8 cellular contexts compared by ENCODE assay signal in the genomic region with DNA sequence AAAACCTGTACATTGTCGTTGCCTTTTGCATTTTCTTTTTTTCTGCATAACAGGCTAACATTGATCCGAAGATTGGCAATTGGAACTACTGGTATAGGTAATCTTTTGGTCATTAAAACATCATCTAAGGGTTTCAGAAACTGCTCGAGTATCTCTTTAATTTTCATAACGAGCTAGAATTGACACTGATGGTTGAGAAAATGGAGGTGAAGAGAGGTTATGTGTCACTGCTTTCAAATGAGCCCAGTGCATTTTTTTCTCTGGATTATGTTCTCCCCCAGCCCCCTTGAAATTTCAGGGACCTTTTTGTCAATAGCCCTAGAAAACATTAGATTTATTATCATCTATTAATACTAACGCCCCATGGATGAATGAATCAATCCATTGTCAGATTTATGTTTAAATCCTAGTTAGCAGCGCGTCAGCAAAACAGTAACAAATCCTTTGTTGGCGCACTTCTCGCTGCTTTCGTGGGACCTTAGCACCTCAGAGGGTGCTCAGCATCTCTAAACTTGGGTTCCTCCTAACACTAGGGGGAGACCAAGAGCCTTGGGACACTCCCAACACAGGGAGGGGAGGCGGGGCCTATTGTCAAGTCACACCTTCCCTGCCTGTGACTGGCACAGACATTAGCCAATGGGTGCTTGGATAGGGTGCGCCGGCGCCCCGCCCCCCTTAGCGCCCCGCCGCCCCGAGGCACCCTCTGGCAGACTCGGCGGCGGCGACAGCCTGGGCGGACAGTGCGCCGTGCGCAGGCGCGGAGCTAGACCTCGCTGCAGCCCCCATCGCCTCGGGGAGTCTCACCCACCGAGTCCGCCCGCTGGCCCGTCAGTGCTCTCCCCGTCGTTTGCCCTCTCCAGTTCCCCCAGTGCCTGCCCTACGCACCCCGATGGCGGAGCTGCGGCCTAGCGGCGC. TPM values are rescaled to one million over a fixed set of nuclear protein-coding genes. Genes with fewer than 3 reads are reported as not detected.
DNase-seq lines count a peak whose midpoint lies in the region; ATAC-seq and TF ChIP-seq lines count a peak whose summit lies in the region.

A gene (plus strand): TSS at position 709 of the 915 bp plus-strand sequence. CDS start 181 bp downstream, at position 890.

- H3K9me3 Mint-ChIP-seq in CD14-positive monocyte: no peaks in the 10 kb centered on the region
- no peaks in the 10 kb centered on the region for H3K9me3 Mint-ChIP-seq in activated CD4-positive, alpha-beta T cell treated with anti-CD3 and anti-CD28 coated beads, Interleukin-2, amount 10 ng/mL, durations not matched to agents 24 days and 14 days
- no peaks in the 10 kb centered on the region for H3K9me3 Mint-ChIP-seq in dendritic cell treated with granulocyte-macrophage colony-stimulating factor and Interleukin-4, amounts not matched to agents 40 ng/mL and 50 ng/mL, for 4 days

- peak; percentile 96 for TF ChIP-seq CTCF in CD14-positive monocyte (IDR thresholded peaks at IDR 0.05)
- peak; percentile 83 to 92 for TF ChIP-seq CTCF in left lung (IDR thresholded peaks at IDR 0.05)

- peak within 1 kb of the TSS; percentile 94 for H3K4me3 Mint-ChIP-seq in CD14-positive monocyte
- no peak within 1 kb of the TSS for H3K4me3 Mint-ChIP-seq in activated CD4-positive, alpha-beta T cell treated with anti-CD3 and anti-CD28 coated beads, Interleukin-2, amount 10 ng/mL, durations not matched to agents 24 days and 14 days
- peak within 1 kb of the TSS; percentile 98 for H3K4me3 Mint-ChIP-seq in dendritic cell treated with granulocyte-macrophage colony-stimulating factor and Interleukin-4, amounts not matched to agents 40 ng/mL and 50 ng/mL, for 4 days

- ATAC-seq in GM19328 (IDR thresholded peaks at IDR 0.05; ENCODE audit: unreplicated experiment) (peak; percentile 57), HG03520 (IDR thresholded peaks at IDR 0.05; ENCODE audit: unreplicated experiment) (peak; percentile 67), left lung (peak; percentile 80)

- H3K4me3 ChIP-seq in left lung: peak within 1 kb of the TSS; percentile 67 to 92

- peaks cover 42% of the 10 kb centered on the region for H3K4me1 Mint-ChIP-seq in CD14-positive monocyte
- peaks cover 28% of the 10 kb centered on the region for H3K4me1 Mint-ChIP-seq in activated CD4-positive, alpha-beta T cell treated with anti-CD3 and anti-CD28 coated beads, Interleukin-2, amount 10 ng/mL, durations not matched to agents 24 days and 14 days
- peaks cover 33% of the 10 kb centered on the region for H3K4me1 Mint-ChIP-seq in dendritic cell treated with granulocyte-macrophage colony-stimulating factor and Interleukin-4, amounts not matched to agents 40 ng/mL and 50 ng/mL, for 4 days (ENCODE audit: low read depth)

- no peaks in the 10 kb centered on the region for H3K9me3 ChIP-seq in left lung

- peak; percentile 99 for DNase-seq in CD14-positive monocyte (ENCODE audit: low spot score)
- DNase-seq in NCI-H526 treated with DMSO at 0.1 percent for 48 hours (lab: John Stamatoyannopoulos, UW): peak; percentile 82
- DNase-seq in activated CD4-positive, alpha-beta T cell treated with anti-CD3 and anti-CD28 coated beads, Interleukin-2, amount 10 ng/mL, durations not matched to agents 24 days and 14 days: peak; percentile 99
- peak; percentile 97 to 98 for DNase-seq in left lung
- DNase-seq in stimulated activated CD4-positive, alpha-beta T cell treated with anti-CD3 and anti-CD28 coated beads, Interleukin-2, amount 100 ng/mL, for 48 hours: peak; percentile 99

- peak within 1 kb of the TSS; percentile 85 to 91 for H3K27ac ChIP-seq in left lung

- H3K4me1 ChIP-seq in left lung: peaks cover 41 to 78% of the 10 kb centered on the region in 2 donors

- H3K36me3 Mint-ChIP-seq in CD14-positive monocyte: peaks cover 20 to 24% of the 10 kb centered on the region in 2 donors
- H3K36me3 Mint-ChIP-seq in activated CD4-positive, alpha-beta T cell treated with anti-CD3 and anti-CD28 coated beads, Interleukin-2, amount 10 ng/mL, durations not matched to agents 24 days and 14 days (ENCODE audit: low read depth): peaks cover 25% of the 10 kb centered on the region
- peaks cover 58% of the 10 kb centered on the region for H3K36me3 Mint-ChIP-seq in dendritic cell treated with granulocyte-macrophage colony-stimulating factor and Interleukin-4, amounts not matched to agents 40 ng/mL and 50 ng/mL, for 4 days (ENCODE audit: low read depth)

- no peaks in the 10 kb centered on the region for H3K27me3 Mint-ChIP-seq in CD14-positive monocyte (ENCODE audit: low read depth in 3 of 3)
- H3K27me3 Mint-ChIP-seq in activated CD4-positive, alpha-beta T cell treated with anti-CD3 and anti-CD28 coated beads, Interleukin-2, amount 10 ng/mL, durations not matched to agents 24 days and 14 days: no peaks in the 10 kb centered on the region
- no peaks in the 10 kb centered on the region for H3K27me3 Mint-ChIP-seq in dendritic cell treated with granulocyte-macrophage colony-stimulating factor and Interleukin-4, amounts not matched to agents 40 ng/mL and 50 ng/mL, for 4 days

- H3K36me3 ChIP-seq in left lung: no peaks in the 10 kb centered on the region

- H3K27ac Mint-ChIP-seq in CD14-positive monocyte: peak within 1 kb of the TSS; percentile 83 to 95 (median 93)
- H3K27ac Mint-ChIP-seq in activated CD4-positive, alpha-beta T cell treated with anti-CD3 and anti-CD28 coated beads, Interleukin-2, amount 10 ng/mL, durations not matched to agents 24 days and 14 days: peak within 1 kb of the TSS; percentile 82
- peak within 1 kb of the TSS; percentile 97 for H3K27ac Mint-ChIP-seq in dendritic cell treated with granulocyte-macrophage colony-stimulating factor and Interleukin-4, amounts not matched to agents 40 ng/mL and 50 ng/mL, for 4 days

- intact Hi-C loops in CD14-positive monocyte (cut with micrococcal nuclease): loop anchor here (1.0 to 10.0 kb wide), 8 partner anchors 41 to 369 kb away; a partner anchor contains a TSS
- intact Hi-C loops in activated CD4-positive, alpha-beta T cell treated with anti-CD3 and anti-CD28 coated beads, Interleukin-2, amount 10 ng/mL, durations not matched to agents 24 days and 14 days (cut with micrococcal nuclease): loop anchor here (1.0 to 10.0 kb wide), 12 partner anchors 80 to 1441 kb away; a partner anchor contains a TSS
- intact Hi-C loops in dendritic cell treated with granulocyte-macrophage colony-stimulating factor and Interleukin-4, amounts not matched to agents 40 ng/mL and 50 ng/mL, for 4 days (cut with micrococcal nuclease): loop anchor here (1.0 to 10.0 kb wide), 5 partner anchors 69 to 351 kb away; a partner anchor contains a TSS
- intact Hi-C loops in left lung (cut with DNase I): loop anchor here in 1 of 2 donors (10.0 kb wide), 1 partner anchor 81 kb away; no protein-coding TSS in a partner anchor

- no peaks in the 10 kb centered on the region for H3K27me3 ChIP-seq in left lung

RNA-seq across cellular contexts. Expression of the gene that starts here (rescaled TPM):
- 1 to 10 TPM; 3.2 to 5.7 TPM for polyA plus RNA-seq in CD14-positive monocyte
- total RNA-seq in activated CD4-positive, alpha-beta T cell treated with anti-CD3 and anti-CD28 coated beads, Interleukin-2, amount 10 ng/mL, durations not matched to agents 24 days and 14 days: 8.4 and 9.9 TPM in 2 replicates
- 10 to 100 TPM; 13.4 to 15.2 TPM for total RNA-seq in left lung

Comparison
In these comparisons a context has a peak if more than half of its experiments do, and no peak if none do; other contexts are left out.
1. Peak in every context shown above with its lines: DNase-seq, ATAC-seq, H3K4me3 ChIP-seq and H3K27ac ChIP-seq.